12 cellular contexts compared by ENCODE assay signal in genomic region chr20:21559305-21559704, GRCh38. TPM values are rescaled to one million over a fixed set of nuclear protein-coding genes. Genes with fewer than 3 reads are reported as not detected.
DNase-seq lines count a peak whose midpoint lies in the region; ATAC-seq, FAIRE-seq and TF ChIP-seq lines count a peak whose summit lies in the region.
"Had no signal": no experiment of that assay in that cellular context is flagged by ENCODE, and none has a peak within 500 bp of the region (broad histone marks: within the 10 kb centered on the region; RNA-seq: fewer than 3 reads in every experiment).

No MANE protein-coding gene starts in this region.

- no peak overlapping the region for H3K4me3 Mint-ChIP-seq in osteocyte (ENCODE audit: unreplicated experiment)

- H3K36me3 Mint-ChIP-seq in osteocyte (ENCODE audit: unreplicated experiment) = no peaks in the 10 kb centered on the region

- in situ Hi-C loops in GM13977 (cut with MboI; ENCODE audit: low pct_unique_long_range_greater_than_20kb, low sequenced_read_pairs, unreplicated experiment) = no loop called here

- no peak for FAIRE-seq in RCC 7860 (lab: Jason Lieb, UNC)

- DNase-seq in GM13977 (ENCODE audit: low spot score) (peak; percentile 45), cerebellar nuclear complex (lab: John Stamatoyannopoulos, UW) (no peak), RCC 7860 (ENCODE audit: low spot score) (no peak), osteocyte (ENCODE audit: extremely low spot score, unreplicated experiment) (no peak)
- DNase-seq in activated T-cell treated with anti-CD3 and anti-CD28 coated beads, Interleukin-2, amount 50 U/mL, for 48 hours = peak; percentile 35 to 37
- DNase-seq: effector CD4-positive, alpha-beta T cell; hypothalamus; NCI-H1105; OCI-M1 had no signal

- no peak overlapping the region for H3K27ac Mint-ChIP-seq in osteocyte (ENCODE audit: unreplicated experiment)

- TF ChIP-seq CTCF in GM13977 (IDR thresholded peaks at IDR 0.05; ENCODE audit: extremely low read depth, insufficient read depth, missing control alignments) (no peak), osteocyte (IDR thresholded peaks at IDR 0.05) (no peak)

- H3K27me3 Mint-ChIP-seq in osteocyte (ENCODE audit: unreplicated experiment) = peaks cover 3% of the 10 kb centered on the region

- ATAC-seq in GM18909 (IDR thresholded peaks at IDR 0.05; ENCODE audit: poor library complexity, unreplicated experiment) (peak; percentile 70), HG02981 (IDR thresholded peaks at IDR 0.05; ENCODE audit: unreplicated experiment) (peak; percentile 64)

- no peaks in the 10 kb centered on the region for H3K4me1 Mint-ChIP-seq in osteocyte (ENCODE audit: unreplicated experiment)

- H3K9me3 Mint-ChIP-seq in osteocyte (ENCODE audit: unreplicated experiment) = no peaks in the 10 kb centered on the region

RNA-seq across cellular contexts. Expression of gene NKX2-2, which starts 45.4 kb away (rescaled TPM):
- not detected in 2 replicates for total RNA-seq in osteocyte
- total RNA-seq: pulmonary artery endothelial cell had no signal

Comparison
In these comparisons a context has a peak if more than half of its experiments do, and no peak if none do; other contexts are left out.
1. DNase-seq: peak in GM13977 (single experiment) and activated T-cell treated with anti-CD3 and anti-CD28 coated beads, Interleukin-2, amount 50 U/mL, for 48 hours (2 of 2); none in cerebellar nuclear complex (0 of 2), RCC 7860 (single experiment) and osteocyte (single experiment).